In genomic region chr20:56993020-56993419, GRCh38 we compare ENCODE assay signal across 22 cellular contexts.
DNase-seq lines count a peak whose midpoint lies in the region; ATAC-seq, FAIRE-seq and TF ChIP-seq lines count a peak whose summit lies in the region.
"Had no signal": no experiment of that assay in that cellular context is flagged by ENCODE, and none has a peak within 500 bp of the region (broad histone marks: within the 10 kb centered on the region; RNA-seq: fewer than 3 reads in every experiment).

No MANE protein-coding gene starts in this region.

- WGBS in heart right ventricle, 2 donors: 83 to 84% methylated on average over 3 of the region's 3 CpGs

- no TSS peak for BruUV-seq in PC-9 (replicated peaks; lab: Mats Ljungman, UMichigan)

- ATAC-seq in heart right ventricle (no peak), GM18517 (IDR thresholded peaks at IDR 0.05; ENCODE audit: unreplicated experiment) (no peak)

- H3K4me1 ChIP-seq in heart right ventricle (no peaks in the 10 kb centered on the region), PC-9 (replicated peaks; ENCODE audit: insufficient read depth) (peaks cover 19% of the 10 kb centered on the region)

- H4K20me1 ChIP-seq in PC-9 (ENCODE audit: insufficient read depth): no peaks in the 10 kb centered on the region

- peaks cover 7% of the 10 kb centered on the region; the same call in 1 of the 2 replicates for H3F3A ChIP-seq in PC-9 (ENCODE audit: insufficient read depth, low read depth)

- H3K9me3 ChIP-seq in heart right ventricle (peaks cover 0 to 9% (median under 1%) of the 10 kb centered on the region in 11 donors), PC-9 (ENCODE audit: insufficient read depth, low read depth) (no peaks in the 10 kb centered on the region; the same call in 1 of the 2 replicates)
- H3K9me3 ChIP-seq: HAP-1 had no signal

- TF ChIP-seq CTCF in heart right ventricle (IDR thresholded peaks at IDR 0.05) (no peak), PC-9 (conservative IDR thresholded peaks at IDR 0.05) (no peak)

- H3K4me3 ChIP-seq in heart right ventricle (no peak overlapping the region), PC-9 (no peak overlapping the region)
- H3K4me3 ChIP-seq: HAP-1 had no signal

- CTCF ChIA-PET in PC-9 (lab: Charles Lee): interaction anchor here (0.6 kb wide), 1 partner anchor 451 kb away, joined by 3 read pairs; no protein-coding TSS in a partner anchor

- POLR2A ChIA-PET in PC-9 (lab: Charles Lee; ENCODE audit: unreplicated experiment): no interaction called here

- H3K27ac ChIP-seq in heart right ventricle (no peak overlapping the region), PC-9 (no peak overlapping the region)
- H3K27ac ChIP-seq: 22Rv1 had no signal

- intact Hi-C loops in cardiac septum (cut with DNase I): no loop called here
- intact Hi-C loops in heart right ventricle (cut with DNase I): no loop called here
- intact Hi-C loops in PC-9 (cut with micrococcal nuclease; ENCODE audit: unreplicated experiment): no loop called here

- H2AFZ ChIP-seq in PC-9: no peak overlapping the region

- no peaks in the 10 kb centered on the region for H3K9me2 ChIP-seq in PC-9 (ENCODE audit: insufficient read depth)

- H3K36me3 ChIP-seq in heart right ventricle (no peaks in the 10 kb centered on the region), PC-9 (ENCODE audit: low read depth) (no peaks in the 10 kb centered on the region)
- H3K36me3 ChIP-seq: HAP-1 had no signal

- H3K79me2 ChIP-seq in PC-9 (ENCODE audit: low read depth): no peaks in the 10 kb centered on the region

- peak; percentile 16 for FAIRE-seq in HTR-8/SVneo (lab: Jason Lieb, UNC)
- FAIRE-seq: A204.1, GM12891, GM18507, H54 had no signal

- peaks cover 0 to 47% (median 26%) of the 10 kb centered on the region in 7 donors for H3K27me3 ChIP-seq in heart right ventricle
- no peaks in the 10 kb centered on the region for H3K27me3 ChIP-seq in PC-9 (ENCODE audit: insufficient read depth, low read depth)

- DNase-seq in cardiac septum (ENCODE audit: low spot score) (peak; percentile 2), heart right ventricle (no peak), HTR-8/SVneo (ENCODE audit: insufficient read length, low spot score) (no peak), PC-9 (no peak), activated T-cell treated with anti-CD3 and anti-CD28 coated beads for 4 hours (no peak), globus pallidus (ENCODE audit: low spot score) (no peak)
- DNase-seq: C1 segment of cervical spinal cord; Calu3; CD4-positive, alpha-beta memory T cell; COR-L47; DMS53; DMS79 treated with DMSO at 0.1 percent for 48 hours; GF-D8; GOT3; HFFc6 had no signal

- H3K4me2 ChIP-seq in PC-9: peak overlapping the region; percentile 16
